Comparison of ENCODE assay signal across 11 cellular contexts in the genomic region with DNA sequence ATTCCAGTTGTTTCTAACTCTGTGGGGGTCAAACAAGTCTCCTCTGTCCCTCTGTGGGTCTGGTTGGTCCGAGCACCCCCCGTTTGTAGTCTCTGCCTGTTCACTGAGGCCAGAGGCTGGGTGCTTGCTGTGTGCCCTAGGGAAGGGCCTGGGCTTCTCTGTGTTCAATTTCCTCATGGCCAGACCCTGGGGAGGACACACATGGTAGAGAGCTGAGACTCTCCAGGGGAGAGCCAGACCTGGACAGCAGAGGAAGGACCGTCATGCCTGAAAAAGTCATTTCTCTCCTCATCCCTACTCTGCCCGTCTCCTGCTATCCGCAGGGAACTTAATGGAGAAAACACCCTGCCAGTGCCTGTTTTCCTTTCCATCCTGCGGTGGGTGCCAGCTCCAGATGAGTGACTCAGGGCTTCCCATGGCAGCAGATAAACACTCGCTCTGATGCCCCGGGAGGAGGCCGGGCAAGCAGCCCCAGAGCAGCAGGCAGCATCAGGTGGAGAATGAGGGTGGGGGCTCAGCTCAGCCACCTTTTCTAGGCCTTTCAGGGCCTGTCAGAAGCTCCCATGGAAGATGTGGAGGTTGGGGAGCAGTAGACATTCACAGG. TPM values are rescaled to one million over a fixed set of nuclear protein-coding genes. Genes with fewer than 3 reads are reported as not detected.
A peak's percentile ranks its signal among the peaks of the same experiment; 100 is the strongest.
DNase-seq lines count a peak whose midpoint lies in the region; ATAC-seq, FAIRE-seq and TF ChIP-seq lines count a peak whose summit lies in the region.
"Had no signal": no experiment of that assay in that cellular context is flagged by ENCODE, and none has a peak within 500 bp of the region (broad histone marks: within the 10 kb centered on the region; RNA-seq: fewer than 3 reads in every experiment).

No MANE protein-coding gene starts in this region.

- no peak overlapping the region for H3K4me3 Mint-ChIP-seq in CD14-positive monocyte
- H3K4me3 Mint-ChIP-seq: activated B cell treated with CpG ODN at 0.5 μM for 24 hours; CD8-positive, alpha-beta T cell had no signal

- H3K4me3 ChIP-seq in endothelial cell of umbilical vein (replicated peaks in 1 of 3; ENCODE audit: insufficient read depth in 1 of 3, low read depth in 1 of 3, low read length in 3 of 3) (no peak overlapping the region), neuronal stem cell (ENCODE audit: low read length in 2 of 2) (peak overlapping the region in 1 of 2 donors; percentile 45)

- CTCF ChIA-PET in endothelial cell of umbilical vein (lab: Charles Lee): interaction anchor here (1.3 to 4.4 kb wide), 5 partner anchors 12 to 70 kb away, joined by 3 to 30 read pairs (median 5); no protein-coding TSS in a partner anchor

- H3K79me1 ChIP-seq in neuronal stem cell (ENCODE audit: low read depth, low read length): no peaks in the 10 kb centered on the region

- no peaks in the 10 kb centered on the region for H3K9me1 ChIP-seq in endothelial cell of umbilical vein (replicated peaks; ENCODE audit: control insufficient read depth, extremely low read depth, insufficient read depth, low read length)

- H2AFZ ChIP-seq in endothelial cell of umbilical vein (ENCODE audit: low read depth, low read length) (peak overlapping the region; percentile 49), neuronal stem cell (ENCODE audit: low read length) (no peak overlapping the region)

- H3K14ac ChIP-seq in neuronal stem cell (ENCODE audit: low read length): no peak overlapping the region

- H3K9me3 Mint-ChIP-seq in CD14-positive monocyte: peaks cover 0 to 2% (median 0%) of the 10 kb centered on the region in 7 donors
- H3K9me3 Mint-ChIP-seq: activated B cell treated with CpG ODN at 0.5 μM for 24 hours; CD8-positive, alpha-beta T cell had no signal

- DNase-seq in CD14-positive monocyte (ENCODE audit: low spot score): no peak
- DNase-seq in NCI-H226: peak; percentile 83
- DNase-seq in endothelial cell of umbilical vein (ENCODE audit: low read depth, low spot score): peak; percentile 88
- no peak for DNase-seq in neuronal stem cell (ENCODE audit: low spot score)
- DNase-seq in activated T-cell treated with anti-CD3 and anti-CD28 coated beads for 4 hours: no peak
- DNase-seq: activated B cell treated with CpG ODN at 0.5 μM for 24 hours; activated gamma-delta T cell treated with Interleukin-2 at 50 U/mL for 16 hours; CD8-positive, alpha-beta T cell had no signal

- no peak overlapping the region for H3K4ac ChIP-seq in neuronal stem cell (ENCODE audit: low read length)

- peak; percentile 80 for FAIRE-seq in endothelial cell of umbilical vein (lab: Jason Lieb, UNC)

- H3K27ac Mint-ChIP-seq in CD14-positive monocyte: peak overlapping the region; percentile 83 to 96 (median 91)
- H3K27ac Mint-ChIP-seq: activated B cell treated with CpG ODN at 0.5 μM for 24 hours; CD8-positive, alpha-beta T cell had no signal

- H3K4me2 ChIP-seq in endothelial cell of umbilical vein (ENCODE audit: insufficient read depth, low read length) (peak overlapping the region; percentile 12), neuronal stem cell (ENCODE audit: insufficient read depth, low read length, poor library complexity, severe bottlenecking) (no peak overlapping the region)

- POLR2A ChIA-PET in endothelial cell of umbilical vein (lab: Charles Lee): interaction anchor here (2.1 kb wide), 1 partner anchor 51 kb away, joined by 13 read pairs; a partner anchor contains a TSS

- H3K4me1 Mint-ChIP-seq in CD14-positive monocyte: peaks cover 41% of the 10 kb centered on the region

- H2BK120ac ChIP-seq in neuronal stem cell (ENCODE audit: low read depth, low read length): no peak overlapping the region

- peaks cover 1 to 11% (median 2%) of the 10 kb centered on the region in 3 donors for H3K27me3 Mint-ChIP-seq in CD14-positive monocyte (ENCODE audit: low read depth in 3 of 3)
- H3K27me3 Mint-ChIP-seq: activated B cell treated with CpG ODN at 0.5 μM for 24 hours had no signal

- H3K36me3 Mint-ChIP-seq in CD14-positive monocyte: peaks cover 0 to under 1% of the 10 kb centered on the region in 2 donors
- H3K36me3 Mint-ChIP-seq: CD8-positive, alpha-beta T cell had no signal

- H2BK15ac ChIP-seq in neuronal stem cell (ENCODE audit: low read length): peak overlapping the region; percentile 84

- no peak overlapping the region for H4K8ac ChIP-seq in neuronal stem cell (ENCODE audit: low read depth, low read length)

- H2BK12ac ChIP-seq in neuronal stem cell (ENCODE audit: low read length): no peak overlapping the region

- TSS peak; percentile 5 for BruUV-seq in endothelial cell of umbilical vein (replicated peaks; lab: Mats Ljungman, UMichigan)

- H3K79me2 ChIP-seq in endothelial cell of umbilical vein (ENCODE audit: control insufficient read depth, insufficient read depth, low read length): no peaks in the 10 kb centered on the region

- no peak for ATAC-seq in HG03521 (IDR thresholded peaks at IDR 0.05; ENCODE audit: unreplicated experiment)
- ATAC-seq in HG02642 (IDR thresholded peaks at IDR 0.05; ENCODE audit: poor library complexity, unreplicated experiment): no peak
- ATAC-seq in HG03442 (IDR thresholded peaks at IDR 0.05; ENCODE audit: unreplicated experiment): no peak
- ATAC-seq: CD8-positive, alpha-beta T cell had no signal

- peak overlapping the region; percentile 13 for H3K18ac ChIP-seq in neuronal stem cell (ENCODE audit: low read length)

- H3K9me3 ChIP-seq in endothelial cell of umbilical vein (replicated peaks; ENCODE audit: control insufficient read depth, insufficient read depth, low read length): no peaks in the 10 kb centered on the region
- peaks cover 0 to 2% of the 10 kb centered on the region in 2 donors for H3K9me3 ChIP-seq in neuronal stem cell (replicated peaks in 1 of 2; ENCODE audit: control insufficient read depth in 2 of 2, insufficient read depth in 1 of 2, low read depth in 1 of 2, low read length in 2 of 2)

- no peak overlapping the region for H2BK5ac ChIP-seq in neuronal stem cell (ENCODE audit: low read length)

- H4K91ac ChIP-seq in neuronal stem cell (ENCODE audit: low read depth, low read length, poor library complexity): no peak overlapping the region

- H3K27ac ChIP-seq in endothelial cell of umbilical vein (ENCODE audit: insufficient read depth, low read depth, low read length): peak overlapping the region; percentile 97
- no peak overlapping the region for H3K27ac ChIP-seq in neuronal stem cell (replicated peaks; ENCODE audit: low read length)

- H3K27me3 ChIP-seq in endothelial cell of umbilical vein (ENCODE audit: control insufficient read depth in 2 of 2, insufficient read depth in 2 of 2, low read length in 2 of 2) (no peaks in the 10 kb centered on the region), neuronal stem cell (ENCODE audit: control insufficient read depth in 3 of 3, insufficient read depth in 3 of 3, low read depth in 1 of 3, low read length in 3 of 3) (no peaks in the 10 kb centered on the region)

- H2AK5ac ChIP-seq in neuronal stem cell (ENCODE audit: low read depth, low read length): no peak overlapping the region

- H4K20me1 ChIP-seq in endothelial cell of umbilical vein (replicated peaks; ENCODE audit: control insufficient read depth, extremely low read depth, insufficient read depth, low read length): no peaks in the 10 kb centered on the region

- H3K4me1 ChIP-seq in endothelial cell of umbilical vein (ENCODE audit: control insufficient read depth, extremely low read depth, insufficient read depth, low read length) (peaks cover 35% of the 10 kb centered on the region), neuronal stem cell (ENCODE audit: control insufficient read depth in 2 of 2, insufficient read depth in 1 of 2, low read depth in 1 of 2, low read length in 2 of 2) (peaks cover 4 to 17% of the 10 kb centered on the region in 2 donors)

- TF ChIP-seq CTCF in CD14-positive monocyte (IDR thresholded peaks at IDR 0.05) (no peak), endothelial cell of umbilical vein (IDR thresholded peaks at IDR 0.05; ENCODE audit: extremely low read depth in 1 of 2, insufficient read depth in 1 of 2, low read depth in 1 of 2, low read length in 2 of 2) (no peak)

- H3K36me3 ChIP-seq in endothelial cell of umbilical vein (ENCODE audit: control insufficient read depth in 2 of 2, extremely low read depth in 1 of 2, insufficient read depth in 2 of 2, low read length in 2 of 2) (no peaks in the 10 kb centered on the region), neuronal stem cell (replicated peaks in 1 of 2; ENCODE audit: control insufficient read depth in 2 of 2, insufficient read depth in 2 of 2, low read length in 2 of 2) (no peaks in the 10 kb centered on the region)

- H3K23ac ChIP-seq in neuronal stem cell (ENCODE audit: low read depth, low read length, poor library complexity): no peak overlapping the region

- WGBS in neuronal stem cell (ENCODE audit: extremely low coverage in 2 of 2, insufficient read length in 2 of 2, insufficient replicate concordance in 1 of 2), 2 donors: no CpG with 5 or more reads among the region's 9 CpGs

- H3K9ac ChIP-seq in endothelial cell of umbilical vein (replicated peaks; ENCODE audit: extremely low read depth, insufficient read depth, low read length): peak overlapping the region; percentile 84
- H3K9ac ChIP-seq in neuronal stem cell (ENCODE audit: low read depth, low read length, poor library complexity): no peak overlapping the region

- dilution Hi-C loops in endothelial cell of umbilical vein (cut with MboI; ENCODE audit: extremely low pct_ligation_motif_present, low sequenced_read_pairs): no loop called here

- TF ChIP-seq POLR2A in endothelial cell of umbilical vein (IDR thresholded peaks at IDR 0.05; ENCODE audit: low read depth, low read length): no peak

- intact Hi-C loops in CD14-positive monocyte (cut with micrococcal nuclease) (loop anchor here in 1 of 2 donors (5.0 kb wide), 1 partner anchor 37 kb away; no protein-coding TSS in a partner anchor), endothelial cell of umbilical vein (cut with micrococcal nuclease) (loop anchor here (1.0 to 10.0 kb wide), 4 partner anchors 13 to 470 kb away; a partner anchor contains a TSS)

TF ChIP-seq in endothelial cell of umbilical vein, 7 proteins besides CTCF, POLR2A, EP300 and RAD21 (continues in another document):
- peak; percentile 30 for TF ChIP-seq JUN (IDR thresholded peaks at IDR 0.05; ENCODE audit: borderline replicate concordance, insufficient read depth, insufficient read length, low read depth)
- TF ChIP-seq FOS (IDR thresholded peaks at IDR 0.05; ENCODE audit: borderline replicate concordance, insufficient read depth, low read length): peak; percentile 25

RNA-seq across cellular contexts. Expression of a gene that starts 51.9 kb away (rescaled TPM):
- polyA plus RNA-seq in CD14-positive monocyte (1 to 10 TPM; 2.4 to 2.6 TPM), endothelial cell of umbilical vein (10.8 and 11.5 TPM in 2 replicates)
- 13.4 and 14.5 TPM in 2 replicates for total RNA-seq in endothelial cell of umbilical vein
- 7.7 and 9.9 TPM in 2 replicates for polyA plus RNA-seq in endothelial cell of umbilical vein (2011; cell fraction: cytosol; rRNA removed)
- polyA plus RNA-seq in endothelial cell of umbilical vein (2011; cell fraction: nucleus; rRNA removed): 12.2 and 20.4 TPM in 2 replicates
- polyA plus RNA-seq in endothelial cell of umbilical vein (2012): 18.2 and 24.7 TPM in 2 replicates
- polyA minus RNA-seq in endothelial cell of umbilical vein: 3.4 and 6.5 TPM in 2 replicates
- 7.0 TPM for polyA minus RNA-seq in endothelial cell of umbilical vein (2011; cell fraction: cytosol; rRNA and poly(A)+ RNA removed)
- polyA minus RNA-seq in endothelial cell of umbilical vein (2011; cell fraction: nucleus; rRNA and poly(A)+ RNA removed): 8.3 and 18.7 TPM in 2 replicates
- polyA plus RNA-seq in neuronal stem cell (2013, experiment 1 of 2): 3.5 TPM
- 3.7 TPM for polyA plus RNA-seq in neuronal stem cell (2013, experiment 2 of 2)

Comparison
In these comparisons a context has a peak if more than half of its experiments do, and no peak if none do; other contexts are left out.
1. DNase-seq: peak in NCI-H226 (single experiment) and endothelial cell of umbilical vein (single experiment); none in CD14-positive monocyte (single experiment), neuronal stem cell (single experiment) and activated T-cell treated with anti-CD3 and anti-CD28 coated beads for 4 hours (single experiment).